Comparison of ENCODE assay signal across 12 cellular contexts in the genomic region with DNA sequence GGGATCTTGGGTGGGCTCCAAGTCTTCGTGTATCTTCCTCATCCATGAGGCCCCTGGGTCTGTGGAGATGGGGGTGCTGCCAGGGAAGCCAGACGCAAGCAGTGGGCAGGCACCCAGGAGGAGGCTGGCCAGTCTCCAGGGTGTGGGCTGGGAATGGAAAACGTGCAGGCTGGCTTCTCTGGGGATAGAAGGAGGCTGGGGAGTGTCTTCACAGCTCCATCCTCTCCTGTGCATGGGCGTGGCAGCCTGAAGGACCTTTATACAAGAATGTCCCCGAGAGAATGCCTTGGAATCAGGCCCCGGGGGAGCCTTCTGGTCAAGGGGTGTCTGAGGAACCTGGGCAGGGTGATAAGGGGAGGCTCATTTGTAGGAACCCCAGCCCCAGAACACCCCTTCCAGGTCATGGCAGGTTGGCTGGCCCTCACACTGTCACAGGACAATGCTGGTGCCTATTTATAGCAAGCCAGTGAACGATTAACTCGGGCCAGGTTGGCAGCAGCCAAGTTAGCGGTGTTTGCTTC. TPM values are rescaled to one million over a fixed set of nuclear protein-coding genes. Genes with fewer than 3 reads are reported as not detected.
DNase-seq lines count a peak whose midpoint lies in the region; ATAC-seq and TF ChIP-seq lines count a peak whose summit lies in the region.
"Had no signal": no experiment of that assay in that cellular context is flagged by ENCODE, and none has a peak within 500 bp of the region (broad histone marks: within the 10 kb centered on the region; RNA-seq: fewer than 3 reads in every experiment).

No MANE protein-coding gene starts in this region.

- DNase-seq in SK-N-SH (peak; percentile 62), cardiac septum (ENCODE audit: low spot score) (peak; percentile 82), NCI-H82 (lab: John Stamatoyannopoulos, UW) (no peak), epidermal melanocyte (ENCODE audit: insufficient read length, low spot score) (no peak), mesendoderm (no peak)
- DNase-seq in stimulated activated CD4-positive, alpha-beta T cell treated with anti-CD3 and anti-CD28 coated beads, Interleukin-2, amount 100 ng/mL, for 24 hours, result no peak
- DNase-seq: naive thymus-derived CD8-positive, alpha-beta T cell; NCI-H510A treated with DMSO at 0.1 percent for 48 hours had no signal

- no peak overlapping the region for H2BK5ac ChIP-seq in mesendoderm (ENCODE audit: low read length)

- H3K23ac ChIP-seq in mesendoderm (ENCODE audit: low read length), result no peak overlapping the region

- H2AFZ ChIP-seq in SK-N-SH (ENCODE audit: low read depth), result no peak overlapping the region

- H4K5ac ChIP-seq in mesendoderm (ENCODE audit: low read length), result no peak overlapping the region

- no peaks in the 10 kb centered on the region for H4K20me1 ChIP-seq in SK-N-SH (ENCODE audit: insufficient read depth)

- no peaks in the 10 kb centered on the region for H3K36me3 ChIP-seq in SK-N-SH (replicated peaks in 1 of 2; ENCODE audit: control insufficient read depth in 1 of 2, insufficient read depth in 2 of 2, low read length in 1 of 2)
- no peaks in the 10 kb centered on the region for H3K36me3 ChIP-seq in mucosa of rectum (ENCODE audit: control insufficient read depth in 2 of 2, insufficient read depth in 2 of 2, low read length in 2 of 2)
- no peaks in the 10 kb centered on the region for H3K36me3 ChIP-seq in mesendoderm (ENCODE audit: control insufficient read depth, insufficient read depth, low read length)

- H3K4me2 ChIP-seq in SK-N-SH (no peak overlapping the region), mesendoderm (ENCODE audit: low read length) (no peak overlapping the region)

- no peak overlapping the region for H4K8ac ChIP-seq in mesendoderm (ENCODE audit: low read depth, low read length)

- H3K27me3 ChIP-seq in SK-N-SH (ENCODE audit: insufficient read depth) (no peaks in the 10 kb centered on the region), mucosa of rectum (ENCODE audit: control insufficient read depth in 2 of 2, insufficient read depth in 2 of 2, low read length in 2 of 2) (no peaks in the 10 kb centered on the region), mesendoderm (ENCODE audit: insufficient read depth, low read length, poor library complexity) (no peaks in the 10 kb centered on the region)

- H3K27ac ChIP-seq in SK-N-SH (ENCODE audit: low read depth in 2 of 2, low read length in 1 of 2) (peak overlapping the region in 1 of 2 experiments; percentile 48; a peak in 2 of 4 replicates), mucosa of rectum (ENCODE audit: low read depth in 2 of 2, low read length in 2 of 2) (peak overlapping the region; percentile 74 to 78), mesendoderm (ENCODE audit: low read depth, low read length) (no peak overlapping the region)

- TF ChIP-seq RAD21 in SK-N-SH (IDR thresholded peaks at IDR 0.05; ENCODE audit: low read length), result no peak

- H3K79me1 ChIP-seq in mesendoderm (ENCODE audit: low read length), result no peaks in the 10 kb centered on the region

- H3K4me3 ChIP-seq in SK-N-SH (ENCODE audit: low read depth in 2 of 2, low read length in 1 of 2) (no peak overlapping the region), mucosa of rectum (ENCODE audit: low read length in 2 of 2) (no peak overlapping the region), mesendoderm (ENCODE audit: low read length) (no peak overlapping the region)

- intact Hi-C loops in cardiac septum (cut with DNase I), result loop anchor here (1.0 kb wide), 1 partner anchor 73 kb away; no protein-coding TSS in a partner anchor

- no peak overlapping the region for H3K56ac ChIP-seq in mesendoderm (ENCODE audit: low read length)

- WGBS in SK-N-SH (ENCODE audit: low lambda C conversion rate), result 33% methylated on average over 7 of the region's 9 CpGs
- no CpG with 5 or more reads among the region's 9 CpGs for WGBS in mesendoderm (ENCODE audit: extremely low coverage, insufficient coverage, low lambda C conversion rate)

- H3K18ac ChIP-seq in mesendoderm (ENCODE audit: low read length), result no peak overlapping the region

- POLR2A ChIA-PET in SK-N-SH (lab: Yijun Ruan, JAX), result interaction anchor here (0.6 kb wide), 1 partner anchor 9 kb away, joined by 4 read pairs; no protein-coding TSS in a partner anchor

- ATAC-seq in SK-N-SH treated with all-trans-retinoic acid at 6 μM for 48 hours, result no peak
- ATAC-seq: activated naive CD4-positive, alpha-beta T cell treated with anti-CD3 and anti-CD28 coated beads, Interleukin-2, amount 50 U/mL, for 72 hours; naive thymus-derived CD8-positive, alpha-beta T cell had no signal

- no peak for TF ChIP-seq CTCF in SK-N-SH (IDR thresholded peaks at IDR 0.05)

- H2AK5ac ChIP-seq in mesendoderm (ENCODE audit: low read length), result no peak overlapping the region

- H3K9me2 ChIP-seq in SK-N-SH, result no peaks in the 10 kb centered on the region

- H3K9ac ChIP-seq in SK-N-SH (no peak overlapping the region), mucosa of rectum (ENCODE audit: low read depth in 1 of 2, low read length in 2 of 2) (peak overlapping the region in 1 of 2 donors; percentile 32), mesendoderm (ENCODE audit: low read length) (no peak overlapping the region)

- no peak overlapping the region for H2BK120ac ChIP-seq in mesendoderm (ENCODE audit: low read depth, low read length)

- H3K4me1 ChIP-seq in SK-N-SH (ENCODE audit: control insufficient read depth in 1 of 2, insufficient read depth in 2 of 2, low read depth in 1 of 2, low read length in 1 of 2) (peaks cover 0 to 23% of the 10 kb centered on the region in 2 experiments; a peak in 1 of 4 replicates), mucosa of rectum (ENCODE audit: control insufficient read depth in 2 of 2, insufficient read depth in 2 of 2, low read length in 2 of 2) (peaks cover 10 to 19% of the 10 kb centered on the region in 2 donors), mesendoderm (ENCODE audit: control insufficient read depth, low read depth, low read length) (no peaks in the 10 kb centered on the region)

- H3K4ac ChIP-seq in mesendoderm (ENCODE audit: low read depth, low read length), result no peak overlapping the region

- no peaks in the 10 kb centered on the region for H3F3A ChIP-seq in SK-N-SH (replicated peaks; ENCODE audit: insufficient read depth)

- H3K9me3 ChIP-seq in SK-N-SH (no peaks in the 10 kb centered on the region), mucosa of rectum (ENCODE audit: control insufficient read depth in 2 of 2, low read length in 2 of 2) (no peaks in the 10 kb centered on the region)

- H3K79me2 ChIP-seq in SK-N-SH (ENCODE audit: insufficient read depth), result no peaks in the 10 kb centered on the region
- H3K79me2 ChIP-seq in mesendoderm (ENCODE audit: control insufficient read depth, insufficient read depth, low read length), result no peaks in the 10 kb centered on the region

- CTCF ChIA-PET in SK-N-SH (lab: Yijun Ruan, JAX), result interaction anchor here (1.6 to 2.2 kb wide), 2 partner anchors 17 to 30 kb away, joined by 3 to 13 read pairs; no protein-coding TSS in a partner anchor

- H2BK15ac ChIP-seq in mesendoderm (replicated peaks; ENCODE audit: low read depth), result no peak overlapping the region

- no peak for TF ChIP-seq EP300 in SK-N-SH (IDR thresholded peaks at IDR 0.05; ENCODE audit: borderline replicate concordance in 1 of 2, low read depth in 1 of 2, low read length in 1 of 2)

TF ChIP-seq in SK-N-SH, 30 proteins besides CTCF, POLR2A, EP300 and RAD21 (continues in another document):
- TF ChIP-seq FOXJ3 (CRISPR knock-in tag; IDR thresholded peaks at IDR 0.05) (peak; percentile 17; the same call in 1 of the 2 replicates), YY1 (IDR thresholded peaks at IDR 0.05; ENCODE audit: low read depth) (no peak), SIN3A (IDR thresholded peaks at IDR 0.05; ENCODE audit: borderline replicate concordance, low read depth, low read length) (no peak), FOSL2 (IDR thresholded peaks at IDR 0.05; ENCODE audit: borderline replicate concordance, low read depth) (no peak), CHD2 (IDR thresholded peaks at IDR 0.05; ENCODE audit: low read length, partially characterized antibody) (no peak), RFX5 (IDR thresholded peaks at IDR 0.05; ENCODE audit: low read length) (no peak), RCOR1 (IDR thresholded peaks at IDR 0.05; ENCODE audit: low read length) (no peak)

TF ChIP-seq in SK-N-SH treated with all-trans-retinoic acid at 6 μM for 48 hours, 23 proteins besides CTCF, POLR2A, EP300 and RAD21 (continues in another document):
- no peak for TF ChIP-seq ZNF70 (CRISPR knock-in tag; IDR thresholded peaks at IDR 0.05)
- TF ChIP-seq, protein P1, sequence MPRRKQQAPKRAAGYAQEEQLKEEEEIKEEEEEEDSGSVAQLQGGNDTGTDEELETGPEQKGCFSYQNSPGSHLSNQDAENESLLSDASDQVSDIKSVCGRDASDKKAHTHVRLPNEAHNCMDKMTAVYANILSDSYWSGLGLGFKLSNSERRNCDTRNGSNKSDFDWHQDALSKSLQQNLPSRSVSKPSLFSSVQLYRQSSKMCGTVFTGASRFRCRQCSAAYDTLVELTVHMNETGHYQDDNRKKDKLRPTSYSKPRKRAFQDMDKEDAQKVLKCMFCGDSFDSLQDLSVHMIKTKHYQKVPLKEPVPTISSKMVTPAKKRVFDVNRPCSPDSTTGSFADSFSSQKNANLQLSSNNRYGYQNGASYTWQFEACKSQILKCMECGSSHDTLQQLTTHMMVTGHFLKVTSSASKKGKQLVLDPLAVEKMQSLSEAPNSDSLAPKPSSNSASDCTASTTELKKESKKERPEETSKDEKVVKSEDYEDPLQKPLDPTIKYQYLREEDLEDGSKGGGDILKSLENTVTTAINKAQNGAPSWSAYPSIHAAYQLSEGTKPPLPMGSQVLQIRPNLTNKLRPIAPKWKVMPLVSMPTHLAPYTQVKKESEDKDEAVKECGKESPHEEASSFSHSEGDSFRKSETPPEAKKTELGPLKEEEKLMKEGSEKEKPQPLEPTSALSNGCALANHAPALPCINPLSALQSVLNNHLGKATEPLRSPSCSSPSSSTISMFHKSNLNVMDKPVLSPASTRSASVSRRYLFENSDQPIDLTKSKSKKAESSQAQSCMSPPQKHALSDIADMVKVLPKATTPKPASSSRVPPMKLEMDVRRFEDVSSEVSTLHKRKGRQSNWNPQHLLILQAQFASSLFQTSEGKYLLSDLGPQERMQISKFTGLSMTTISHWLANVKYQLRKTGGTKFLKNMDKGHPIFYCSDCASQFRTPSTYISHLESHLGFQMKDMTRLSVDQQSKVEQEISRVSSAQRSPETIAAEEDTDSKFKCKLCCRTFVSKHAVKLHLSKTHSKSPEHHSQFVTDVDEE (CRISPR knock-in tag; IDR thresholded peaks at IDR 0.05), result no peak

RNA-seq across cellular contexts. Expression of a gene that starts 14.0 kb away (rescaled TPM):
- 0.15 and 0.26 TPM in 2 replicates for polyA plus RNA-seq in SK-N-SH (2012; rRNA removed)
- polyA plus RNA-seq in SK-N-SH (2012; cell fraction: cytosol; rRNA removed), result 0.14 and 0.26 TPM in 2 replicates
- polyA plus RNA-seq in SK-N-SH (2012; cell fraction: nucleus; rRNA removed), result 0.25 and 0.35 TPM in 2 replicates
- 8.0 TPM for total RNA-seq in cardiac septum
- polyA plus RNA-seq in mesendoderm (2013, experiment 1 of 2), result 1.3 TPM
- polyA plus RNA-seq in mesendoderm (2013, experiment 2 of 2), result 0.39 TPM
- total RNA-seq: HT1080 had no signal

RNA-seq across cellular contexts. Expression of a gene that starts 45.5 kb away (rescaled TPM):
- polyA plus RNA-seq in SK-N-SH (2012; rRNA removed), result not detected in 2 replicates
- polyA plus RNA-seq in SK-N-SH (2012; cell fraction: cytosol; rRNA removed), result not detected in 2 replicates
- not detected in 2 replicates for polyA plus RNA-seq in SK-N-SH (2012; cell fraction: nucleus; rRNA removed)
- total RNA-seq in cardiac septum, result not detected
- 0.15 TPM for polyA plus RNA-seq in mesendoderm (2013, experiment 1 of 2)
- polyA plus RNA-seq in mesendoderm (2013, experiment 2 of 2), result 0.25 TPM
- total RNA-seq: activated naive CD4-positive, alpha-beta T cell treated with anti-CD3 and anti-CD28 coated beads, Interleukin-2, amount 50 U/mL, for 72 hours; HT1080; naive thymus-derived CD8-positive, alpha-beta T cell had no signal
- polyA plus RNA-seq: naive thymus-derived CD8-positive, alpha-beta T cell had no signal

Comparison
In these comparisons a context has a peak if more than half of its experiments do, and no peak if none do; other contexts are left out.
1. DNase-seq: peak in SK-N-SH (single experiment) and cardiac septum (single experiment); none in NCI-H82 (single experiment), stimulated activated CD4-positive, alpha-beta T cell treated with anti-CD3 and anti-CD28 coated beads, Interleukin-2, amount 100 ng/mL, for 24 hours (0 of 2), epidermal melanocyte (single experiment) and mesendoderm (single experiment).